Comparison of ENCODE assay signal across 18 cellular contexts in the genomic region with DNA sequence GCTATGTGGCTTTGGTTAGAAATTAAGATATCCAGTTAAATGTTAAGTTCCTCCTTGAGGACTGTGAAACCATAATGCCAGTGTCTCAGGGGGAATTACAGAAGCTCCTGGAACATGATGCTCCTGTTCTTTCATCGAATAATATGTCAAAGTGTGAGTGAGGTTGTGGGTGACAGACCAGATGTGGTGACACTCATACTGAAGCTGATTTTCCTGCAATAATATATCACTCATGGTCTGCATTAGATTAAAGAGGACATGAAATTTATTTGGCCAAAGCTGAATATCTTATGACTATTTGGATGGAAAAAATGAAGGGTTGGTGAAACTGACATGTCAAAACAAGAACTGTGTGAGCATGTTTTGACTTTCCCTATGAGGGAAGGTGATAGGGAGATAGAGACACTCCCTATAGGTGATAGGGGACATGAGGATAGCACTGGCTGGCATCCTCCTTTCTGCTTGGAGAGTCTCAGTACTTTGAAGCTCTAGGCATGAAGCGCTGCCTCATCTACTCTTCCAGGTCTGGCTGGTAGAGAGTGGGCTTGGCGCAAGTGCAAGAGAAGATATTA.
A peak's percentile ranks its signal among the peaks of the same experiment; 100 is the strongest.
DNase-seq lines count a peak whose midpoint lies in the region; ATAC-seq, FAIRE-seq and TF ChIP-seq lines count a peak whose summit lies in the region.
"Had no signal": no experiment of that assay in that cellular context is flagged by ENCODE, and none has a peak within 500 bp of the region (broad histone marks: within the 10 kb centered on the region; RNA-seq: fewer than 3 reads in every experiment).

No MANE protein-coding gene starts in this region.

- H2BK5ac ChIP-seq in IMR-90 (ENCODE audit: low read depth, low read length, poor library complexity, severe bottlenecking), result no peak overlapping the region

- no peak overlapping the region for H3K4me3 Mint-ChIP-seq in activated naive CD8-positive, alpha-beta T cell treated with anti-CD3 and anti-CD28 coated beads, Interleukin-2, amount 50 U/mL, for 24 hours
- no peak overlapping the region for H3K4me3 Mint-ChIP-seq in activated naive CD8-positive, alpha-beta T cell treated with anti-CD3 and anti-CD28 coated beads for 36 hours
- H3K4me3 Mint-ChIP-seq: CD14-positive monocyte; CD4-positive, alpha-beta memory T cell had no signal

- no peak overlapping the region for H3K9ac ChIP-seq in IMR-90 (ENCODE audit: low read depth, low read length)
- H3K9ac ChIP-seq: BLaER1, GM23248 had no signal

- peak; percentile 36 for ATAC-seq in activated naive CD8-positive, alpha-beta T cell treated with anti-CD3 and anti-CD28 coated beads, Interleukin-2, amount 50 U/mL, for 24 hours
- no peak for ATAC-seq in IMR-90 (ENCODE audit: low read depth)
- no peak for ATAC-seq in HG02610 (IDR thresholded peaks at IDR 0.05; ENCODE audit: unreplicated experiment)

- H4K5ac ChIP-seq in IMR-90 (ENCODE audit: low read depth, low read length), result peak overlapping the region; percentile 13; the same call in 1 of the 2 replicates

- H3K79me1 ChIP-seq in IMR-90 (ENCODE audit: low read depth in 1 of 2, low read length in 2 of 2), result peaks cover 2 to 27% of the 10 kb centered on the region in 2 experiments; a peak in 3 of 4 replicates

- H2AK9ac ChIP-seq in IMR-90 (replicated peaks; ENCODE audit: low read depth, low read length, poor library complexity), result no peak overlapping the region

- H3K56ac ChIP-seq in IMR-90 (ENCODE audit: extremely low read depth, insufficient read depth, low read length), result no peak overlapping the region

- H3K23ac ChIP-seq in IMR-90 (ENCODE audit: low read depth, low read length), result no peak overlapping the region

- H4K8ac ChIP-seq in IMR-90 (ENCODE audit: low read depth in 2 of 2, low read length in 2 of 2), result no peak overlapping the region; a peak in 1 of 4 replicates

- no peak overlapping the region for H3K27ac Mint-ChIP-seq in activated naive CD8-positive, alpha-beta T cell treated with anti-CD3 and anti-CD28 coated beads, Interleukin-2, amount 50 U/mL, for 24 hours
- no peak overlapping the region for H3K27ac Mint-ChIP-seq in activated naive CD8-positive, alpha-beta T cell treated with anti-CD3 and anti-CD28 coated beads for 36 hours
- H3K27ac Mint-ChIP-seq: CD14-positive monocyte; CD4-positive, alpha-beta memory T cell had no signal

- no peaks in the 10 kb centered on the region for H3K9me3 ChIP-seq in IMR-90 (ENCODE audit: control insufficient read depth, insufficient read depth, low read length)
- H3K9me3 ChIP-seq: BLaER1, HAP-1 had no signal

- CTCF ChIA-PET in IMR-90 (lab: Yijun Ruan, JAX), result no interaction called here

- H3K4me3 ChIP-seq in IMR-90 (ENCODE audit: insufficient read depth, low read depth, low read length) (no peak overlapping the region), epithelial cell of esophagus (ENCODE audit: low read length) (no peak overlapping the region)
- H3K4me3 ChIP-seq: BLaER1, GM23248, HAP-1 had no signal

- no peak for TF ChIP-seq RAD21 in IMR-90 (IDR thresholded peaks at IDR 0.05; ENCODE audit: low read length)

- peak overlapping the region; percentile 31; the same call in 1 of the 2 replicates for H2AK5ac ChIP-seq in IMR-90 (ENCODE audit: low read depth, low read length)

- no peak for TF ChIP-seq POLR2A in IMR-90 (IDR thresholded peaks at IDR 0.05; ENCODE audit: low read depth, low read length)

- FAIRE-seq in RCC 7860 (lab: Jason Lieb, UNC), result no peak
- FAIRE-seq: A204.1, GM12892, GM18507 had no signal

- TF ChIP-seq CTCF in IMR-90 (conservative IDR thresholded peaks at IDR 0.05; ENCODE audit: low read depth, low read length) (no peak), epithelial cell of esophagus (IDR thresholded peaks at IDR 0.05; ENCODE audit: insufficient read depth, low read depth, low read length, missing control alignments) (no peak)

- no peak overlapping the region for H3K18ac ChIP-seq in IMR-90 (ENCODE audit: low read depth, low read length)

- no peak overlapping the region for H2AFZ ChIP-seq in IMR-90 (replicated peaks; ENCODE audit: low read length, poor library complexity)
- H2AFZ ChIP-seq: GM23248 had no signal

- in situ Hi-C loops in IMR-90 (cut with MboI; ENCODE audit: low sequenced_read_pairs), result loop anchor here (10.0 kb wide), 1 partner anchor 845 kb away; a partner anchor contains a TSS

- no peak overlapping the region for H4K91ac ChIP-seq in IMR-90 (ENCODE audit: insufficient read depth, low read depth, low read length)

- no peaks in the 10 kb centered on the region for H3K36me3 ChIP-seq in IMR-90 (ENCODE audit: control insufficient read depth, insufficient read depth, low read length)
- H3K36me3 ChIP-seq: BLaER1, HAP-1 had no signal

- peaks cover 6% of the 10 kb centered on the region for H3K4me1 Mint-ChIP-seq in activated naive CD8-positive, alpha-beta T cell treated with anti-CD3 and anti-CD28 coated beads, Interleukin-2, amount 50 U/mL, for 24 hours
- peaks cover 13% of the 10 kb centered on the region for H3K4me1 Mint-ChIP-seq in activated naive CD8-positive, alpha-beta T cell treated with anti-CD3 and anti-CD28 coated beads for 36 hours

- H2BK120ac ChIP-seq in IMR-90 (ENCODE audit: low read depth, low read length), result peak overlapping the region; percentile 40; the same call in 1 of the 2 replicates

- H3K4me2 ChIP-seq in IMR-90 (ENCODE audit: low read depth, low read length), result no peak overlapping the region
- H3K4me2 ChIP-seq: BLaER1 had no signal

- no peaks in the 10 kb centered on the region for H4K20me1 ChIP-seq in IMR-90 (ENCODE audit: insufficient read depth, low read length)
- H4K20me1 ChIP-seq: BLaER1 had no signal

- POLR2A ChIA-PET in IMR-90 (lab: Charles Lee; ENCODE audit: unreplicated experiment), result no interaction called here

- no peak overlapping the region for H3K27ac ChIP-seq in IMR-90 (ENCODE audit: insufficient read depth, low read length)
- H3K27ac ChIP-seq: BLaER1, GM23248, HL-60 had no signal

- H3K4me1 ChIP-seq in IMR-90 (ENCODE audit: control insufficient read depth, insufficient read depth, low read length), result peaks cover 15% of the 10 kb centered on the region
- H3K4me1 ChIP-seq: HAP-1 had no signal

- dilution Hi-C loops in IMR-90 (cut with HindIII; ENCODE audit: low sequenced_read_pairs, unreplicated experiment), result loop anchor here (25.0 kb wide), 1 partner anchor 212 kb away; no protein-coding TSS in a partner anchor

- intact Hi-C loops in IMR-90 (cut with micrococcal nuclease), result no loop called here

- BruUV-seq in IMR-90 (replicated peaks; lab: Mats Ljungman, UMichigan), result no TSS peak

- peaks cover 30% of the 10 kb centered on the region for H3K27me3 Mint-ChIP-seq in activated naive CD8-positive, alpha-beta T cell treated with anti-CD3 and anti-CD28 coated beads, Interleukin-2, amount 50 U/mL, for 24 hours
- peaks cover 39% of the 10 kb centered on the region for H3K27me3 Mint-ChIP-seq in activated naive CD8-positive, alpha-beta T cell treated with anti-CD3 and anti-CD28 coated beads for 36 hours

- DNase-seq in activated naive CD8-positive, alpha-beta T cell treated with anti-CD3 and anti-CD28 coated beads, Interleukin-2, amount 50 U/mL, for 24 hours, result no peak
- DNase-seq in activated naive CD8-positive, alpha-beta T cell treated with anti-CD3 and anti-CD28 coated beads for 36 hours, result no peak
- no peak for DNase-seq in IMR-90
- peak; percentile 46 for DNase-seq in epithelial cell of esophagus (ENCODE audit: low read depth)
- no peak for DNase-seq in RCC 7860 (ENCODE audit: low spot score)
- DNase-seq: CD4-positive, alpha-beta memory T cell; DMS153; DMS79; GDM1; GM23248 had no signal

- H3K9me3 Mint-ChIP-seq in activated naive CD8-positive, alpha-beta T cell treated with anti-CD3 and anti-CD28 coated beads, Interleukin-2, amount 50 U/mL, for 24 hours, result no peaks in the 10 kb centered on the region
- no peaks in the 10 kb centered on the region for H3K9me3 Mint-ChIP-seq in activated naive CD8-positive, alpha-beta T cell treated with anti-CD3 and anti-CD28 coated beads for 36 hours
- H3K9me3 Mint-ChIP-seq: CD14-positive monocyte; CD4-positive, alpha-beta memory T cell had no signal

- H3K27me3 ChIP-seq in IMR-90 (ENCODE audit: control insufficient read depth, insufficient read depth, low read length), result no peaks in the 10 kb centered on the region
- H3K27me3 ChIP-seq: BLaER1 had no signal

- no peak overlapping the region for H3K14ac ChIP-seq in IMR-90 (replicated peaks; ENCODE audit: low read depth, low read length)

- H3K4ac ChIP-seq in IMR-90 (ENCODE audit: low read depth, low read length), result no peak overlapping the region

- H3K36me3 Mint-ChIP-seq in activated naive CD8-positive, alpha-beta T cell treated with anti-CD3 and anti-CD28 coated beads, Interleukin-2, amount 50 U/mL, for 24 hours (ENCODE audit: low read depth), result no peaks in the 10 kb centered on the region
- no peaks in the 10 kb centered on the region for H3K36me3 Mint-ChIP-seq in activated naive CD8-positive, alpha-beta T cell treated with anti-CD3 and anti-CD28 coated beads for 36 hours
- H3K36me3 Mint-ChIP-seq: CD14-positive monocyte; CD4-positive, alpha-beta memory T cell had no signal

- H3K9me1 ChIP-seq in IMR-90 (ENCODE audit: insufficient read depth, low read length), result peaks cover 19% of the 10 kb centered on the region

- no CpG with 5 or more reads among the region's 3 CpGs for whole genome bisulfite sequencing in IMR-90 (ENCODE audit: extremely low coverage in 2 of 2, insufficient read length in 1 of 2), 2 experiments

- 0 out of 3 replicates have a peak overlapping the region, but pooled peaks have one; percentile 32 for H2BK15ac ChIP-seq in IMR-90 (ENCODE audit: low read depth, low read length)

- no peak overlapping the region for H2BK20ac ChIP-seq in IMR-90 (ENCODE audit: low read depth, low read length)

TF ChIP-seq in IMR-90, 13 proteins besides CTCF, POLR2A, EP300 and RAD21 (continues in another document):
- TF ChIP-seq, protein P1, sequence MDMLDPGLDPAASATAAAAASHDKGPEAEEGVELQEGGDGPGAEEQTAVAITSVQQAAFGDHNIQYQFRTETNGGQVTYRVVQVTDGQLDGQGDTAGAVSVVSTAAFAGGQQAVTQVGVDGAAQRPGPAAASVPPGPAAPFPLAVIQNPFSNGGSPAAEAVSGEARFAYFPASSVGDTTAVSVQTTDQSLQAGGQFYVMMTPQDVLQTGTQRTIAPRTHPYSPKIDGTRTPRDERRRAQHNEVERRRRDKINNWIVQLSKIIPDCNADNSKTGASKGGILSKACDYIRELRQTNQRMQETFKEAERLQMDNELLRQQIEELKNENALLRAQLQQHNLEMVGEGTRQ (IDR thresholded peaks at IDR 0.05; ENCODE audit: low read depth, low read length), result no peak
- no peak for TF ChIP-seq BHLHE40 (IDR thresholded peaks at IDR 0.05; ENCODE audit: low read depth, low read length)
- no peak for TF ChIP-seq CHD1 (IDR thresholded peaks at IDR 0.05; ENCODE audit: low read depth, low read length)
- no peak for TF ChIP-seq MAFK (IDR thresholded peaks at IDR 0.05; ENCODE audit: low read depth, low read length)
